36 cellular contexts compared by ENCODE assay signal in the genomic region with DNA sequence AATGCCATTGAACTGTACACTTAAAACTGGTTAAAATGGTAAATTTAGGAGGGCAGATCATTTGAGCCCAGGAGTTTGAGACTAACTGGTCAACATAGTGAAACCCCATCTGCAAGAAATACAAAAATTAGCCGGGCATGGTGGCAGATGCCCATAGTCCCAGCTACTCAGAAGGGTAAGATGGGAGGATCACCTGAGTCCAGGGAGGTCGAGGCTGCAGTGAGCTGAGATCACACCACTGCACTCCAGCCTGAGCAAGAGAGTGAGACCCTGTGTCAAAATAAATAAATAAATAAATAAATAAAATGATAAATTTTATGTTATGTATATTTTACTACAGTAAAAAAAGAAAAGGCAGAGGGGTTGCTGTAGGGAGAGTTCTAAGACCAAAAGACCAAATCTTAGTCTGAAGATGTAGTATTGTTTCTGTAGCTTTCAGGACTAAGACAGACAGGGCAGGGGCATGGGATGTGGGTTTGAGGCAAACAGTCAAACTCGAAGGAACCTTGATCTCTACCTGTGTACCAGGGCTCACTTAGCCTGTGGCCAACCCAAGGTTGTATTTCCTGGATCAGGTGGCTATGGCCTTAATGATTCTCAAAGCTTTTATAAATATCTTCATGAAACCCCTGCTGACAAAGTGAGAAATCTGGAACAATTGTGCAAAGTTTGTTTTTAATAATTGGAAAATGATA.
"Had no signal": no experiment of that assay in that cellular context is flagged by ENCODE, and none has a peak within 500 bp of the region (broad histone marks: within the 10 kb centered on the region; RNA-seq: fewer than 3 reads in every experiment).

No MANE protein-coding gene starts in this region.

- DNase-seq: Karpas-422, Kasumi-1, MG63, MM.1S, MV-4-11, NCI-H1048, NCI-H1092, NCI-H1092 treated with DMSO at 0.1 percent for 48 hours, NCI-H1105, NCI-H1105 treated with DMSO at 0.1 percent for 48 hours, NCI-H1417, NCI-H1417 treated with DMSO at 0.1 percent for 48 hours, NCI-H1436, NCI-H1436 treated with DMSO at 0.1 percent for 48 hours, NCI-H146, NCI-H1694, NCI-H1694 treated with DMSO at 0.1 percent for 48 hours, NCI-H187 treated with DMSO at 0.1 percent for 48 hours, NCI-H1930, NCI-H2029, NCI-H2029 treated with DMSO at 0.1 percent for 48 hours, NCI-H2081, NCI-H2081 treated with DMSO at 0.1 percent for 48 hours, NCI-H2107, NCI-H2171, NCI-H2171 treated with DMSO at 0.1 percent for 48 hours, NCI-H2227 treated with DMSO at 0.1 percent for 48 hours, NCI-H226, NCI-H345, NCI-H446, NCI-H446 treated with DMSO at 0.1 percent for 48 hours, NCI-H510A, NCI-H510A treated with DMSO at 0.1 percent for 48 hours, NCI-H524, NCI-H524 treated with DMSO at 0.1 percent for 48 hours, NCI-H526 treated with DMSO at 0.1 percent for 48 hours had no signal

- H3K36me3 ChIP-seq: MG63 had no signal

- H3K9me3 ChIP-seq: MG63 had no signal

- H3K4me3 ChIP-seq: MG63 had no signal

- H3K27me3 ChIP-seq: MG63 had no signal
